7 cellular contexts compared by ENCODE assay signal in the genomic region with DNA sequence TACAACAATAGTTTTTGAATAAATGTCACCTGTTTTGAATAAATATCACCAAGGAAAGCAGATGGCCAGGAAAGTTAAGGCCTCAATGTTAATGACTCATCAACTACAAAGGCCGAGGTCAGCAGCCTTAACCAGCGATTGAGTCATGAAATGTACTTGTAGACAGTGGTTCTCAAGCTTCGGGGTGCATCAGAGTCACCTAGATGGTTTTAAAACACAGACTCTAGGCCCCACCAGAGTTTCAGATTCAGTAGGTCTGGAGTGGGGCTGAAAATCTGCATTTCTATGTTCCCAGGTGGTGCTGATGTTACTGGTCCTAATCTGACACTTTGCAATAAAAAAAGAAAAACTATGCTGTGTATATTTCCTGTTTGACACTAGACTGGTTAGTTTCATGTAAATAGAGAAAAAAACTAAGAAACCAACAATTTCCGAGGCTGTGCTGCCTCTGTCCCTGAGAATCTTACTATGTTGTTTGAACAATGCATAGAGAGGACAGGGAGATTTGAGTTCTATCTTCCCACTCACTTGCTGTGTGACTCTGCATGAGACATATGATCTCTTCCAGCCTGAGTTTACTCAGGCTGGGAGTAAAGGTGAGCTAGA. TPM values are rescaled to one million over a fixed set of nuclear protein-coding genes. Genes with fewer than 3 reads are reported as not detected.
DNase-seq lines count a peak whose midpoint lies in the region; ATAC-seq and TF ChIP-seq lines count a peak whose summit lies in the region.

No MANE protein-coding gene starts in this region.

- peaks cover 47% of the 10 kb centered on the region for H3K36me3 Mint-ChIP-seq in activated naive CD8-positive, alpha-beta T cell treated with anti-CD3 and anti-CD28 coated beads, Interleukin-2, amount 50 U/mL, for 24 hours (ENCODE audit: low read depth)

- H3K4me1 Mint-ChIP-seq in activated naive CD8-positive, alpha-beta T cell treated with anti-CD3 and anti-CD28 coated beads, Interleukin-2, amount 50 U/mL, for 24 hours, result peaks cover 99% of the 10 kb centered on the region

- H3K27me3 Mint-ChIP-seq in activated naive CD8-positive, alpha-beta T cell treated with anti-CD3 and anti-CD28 coated beads, Interleukin-2, amount 50 U/mL, for 24 hours, result no peaks in the 10 kb centered on the region

- no peak for TF ChIP-seq EP300 in tibial nerve (IDR thresholded peaks at IDR 0.05)

- ATAC-seq in GM18867 (IDR thresholded peaks at IDR 0.05; ENCODE audit: unreplicated experiment), result peak; percentile 88
- ATAC-seq in HG02943 (IDR thresholded peaks at IDR 0.05; ENCODE audit: low read depth, unreplicated experiment), result peak; percentile 85
- ATAC-seq in activated naive CD8-positive, alpha-beta T cell treated with anti-CD3 and anti-CD28 coated beads, Interleukin-2, amount 50 U/mL, for 24 hours, result peak; percentile 85
- peak; percentile 73 for ATAC-seq in mucosa of descending colon

- DNase-seq in RKO (ENCODE audit: low spot score) (peak; percentile 89), mucosa of descending colon (no peak), tibial nerve (ENCODE audit: low spot score in 2 of 2) (no peak), germinal center (ENCODE audit: low spot score) (no peak)
- peak; percentile 58 for DNase-seq in activated naive CD8-positive, alpha-beta T cell treated with anti-CD3 and anti-CD28 coated beads, Interleukin-2, amount 50 U/mL, for 24 hours

- no peaks in the 10 kb centered on the region for H3K27me3 ChIP-seq in tibial nerve

- no peak overlapping the region for H3K4me3 ChIP-seq in mucosa of descending colon
- no peak overlapping the region for H3K4me3 ChIP-seq in tibial nerve

- H3K27ac Mint-ChIP-seq in activated naive CD8-positive, alpha-beta T cell treated with anti-CD3 and anti-CD28 coated beads, Interleukin-2, amount 50 U/mL, for 24 hours, result peak overlapping the region; percentile 98

- intact Hi-C loops in mucosa of descending colon (cut with DNase I, micrococcal nuclease), result no loop called here

- H3K36me3 ChIP-seq in mucosa of descending colon (ENCODE audit: low read depth), result no peaks in the 10 kb centered on the region
- no peaks in the 10 kb centered on the region for H3K36me3 ChIP-seq in tibial nerve

- TF ChIP-seq POLR2A in tibial nerve (IDR thresholded peaks at IDR 0.05), result no peak

- H3K4me1 ChIP-seq in mucosa of descending colon (ENCODE audit: low read depth) (peaks cover 9% of the 10 kb centered on the region), tibial nerve (peaks cover 0 to 3% (median 0%) of the 10 kb centered on the region in 4 donors)

- peak overlapping the region; percentile 63 for H3K4me3 Mint-ChIP-seq in activated naive CD8-positive, alpha-beta T cell treated with anti-CD3 and anti-CD28 coated beads, Interleukin-2, amount 50 U/mL, for 24 hours

- no peaks in the 10 kb centered on the region for H3K9me3 ChIP-seq in mucosa of descending colon
- H3K9me3 ChIP-seq in tibial nerve, result no peaks in the 10 kb centered on the region

- H3K27ac ChIP-seq in tibial nerve, result peak overlapping the region in 1 of 4 donors; percentile 56

- TF ChIP-seq CTCF in mucosa of descending colon (IDR thresholded peaks at IDR 0.05) (no peak), tibial nerve (IDR thresholded peaks at IDR 0.05) (no peak)

- 61 to 75% methylated on average over 4 of the region's 4 CpGs for WGBS in tibial nerve, 2 donors

- no peaks in the 10 kb centered on the region for H3K9me3 Mint-ChIP-seq in activated naive CD8-positive, alpha-beta T cell treated with anti-CD3 and anti-CD28 coated beads, Interleukin-2, amount 50 U/mL, for 24 hours

RNA-seq across cellular contexts. Expression of a gene that starts 9.8 kb away (rescaled TPM):
- total RNA-seq in mucosa of descending colon (10 to 100 TPM; 39.0 to 59.8 (median 56.7) TPM), tibial nerve (10 to 100 TPM in 1 of 4 donors, 1 to 10 TPM in 3; 6.5 to 14.9 (median 8.3) TPM)

RNA-seq across cellular contexts. Expression of a gene that starts 39.1 kb away (rescaled TPM):
- 10 to 100 TPM in 1 of 3 donors, 1 to 10 TPM in 2; 7.7 to 11.0 (median 9.8) TPM for total RNA-seq in mucosa of descending colon
- 10 to 100 TPM in 3 of 4 donors, 1 to 10 TPM in 1; 7.9 to 35.8 (median 16.5) TPM for total RNA-seq in tibial nerve

RNA-seq across cellular contexts. Expression of a gene that starts 39.2 kb away (rescaled TPM):
- total RNA-seq in mucosa of descending colon (10 to 100 TPM; 12.8 to 17.9 (median 17.1) TPM), tibial nerve (10 to 100 TPM in 3 of 4 donors, 1 to 10 TPM in 1; 4.0 to 16.1 (median 13.8) TPM)

Comparison
In these comparisons a context has a peak if more than half of its experiments do, and no peak if none do; other contexts are left out.
1. DNase-seq: peak in RKO (single experiment) and activated naive CD8-positive, alpha-beta T cell treated with anti-CD3 and anti-CD28 coated beads, Interleukin-2, amount 50 U/mL, for 24 hours (single experiment); none in mucosa of descending colon (0 of 3), tibial nerve (0 of 2) and germinal center (single experiment).
2. Peak in every context shown above with its lines, with median percentiles within 50 percentile points of each other: ATAC-seq.